8 cellular contexts compared by ENCODE assay signal in the genomic region with DNA sequence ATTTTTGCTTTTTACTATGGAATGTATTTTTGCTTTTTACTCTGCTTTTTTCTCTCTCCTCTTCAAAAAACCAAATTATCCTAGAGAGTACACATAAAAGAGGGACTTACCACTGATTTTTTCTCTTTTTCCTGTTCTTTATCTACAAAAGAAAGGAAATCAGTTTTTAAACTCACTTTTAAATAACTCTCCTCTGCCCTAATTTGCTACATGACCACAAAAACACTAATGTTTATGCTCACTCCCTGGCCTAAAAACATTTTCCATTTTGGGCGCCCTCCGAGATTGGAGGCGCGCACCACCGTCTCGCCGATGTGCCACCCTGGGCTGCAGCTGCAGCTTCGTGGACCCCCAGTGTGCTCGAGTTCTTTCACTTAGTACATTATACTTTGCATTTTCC. TPM values are rescaled to one million over a fixed set of nuclear protein-coding genes. Genes with fewer than 3 reads are reported as not detected.
DNase-seq lines count a peak whose midpoint lies in the region; TF ChIP-seq lines count a peak whose summit lies in the region.

No MANE protein-coding gene starts in this region.

- no TSS peak for BruUV-seq in OCI-LY7 (replicated peaks; lab: Mats Ljungman, UMichigan)

- DNase-seq in OCI-LY7 (ENCODE audit: low spot score) (no peak), endodermal cell (no peak), neuronal stem cell (ENCODE audit: low spot score) (no peak), mesenteric fat pad (ENCODE audit: low spot score) (no peak), NCI-H524 (lab: John Stamatoyannopoulos, UW) (no peak), SW480 (ENCODE audit: low spot score) (no peak)
- DNase-seq in activated CD4-positive, alpha-beta T cell treated with anti-CD3 and anti-CD28 coated beads, Interleukin-2, amount 50 U/mL, for 1 hour: no peak

- 94 to 99% methylated on average over 9 of the region's 9 CpGs for WGBS in endodermal cell (ENCODE audit: insufficient coverage in 1 of 2, insufficient read length in 1 of 2), 2 experiments
- no CpG with 5 or more reads among the region's 9 CpGs for WGBS in neuronal stem cell (ENCODE audit: extremely low coverage in 2 of 2, insufficient read length in 2 of 2, insufficient replicate concordance in 1 of 2), 2 donors

- H3K18ac ChIP-seq in neuronal stem cell (ENCODE audit: low read length): peak overlapping the region; percentile 90

- peak overlapping the region; percentile 95 for H3K4me2 ChIP-seq in BLaER1
- peak overlapping the region; percentile 78 for H3K4me2 ChIP-seq in OCI-LY7 (ENCODE audit: low read length)
- no peak overlapping the region for H3K4me2 ChIP-seq in neuronal stem cell (ENCODE audit: insufficient read depth, low read length, poor library complexity, severe bottlenecking)

- peak overlapping the region; percentile 72 for H3K27ac Mint-ChIP-seq in endodermal cell

- TF ChIP-seq CTCF in OCI-LY7 (conservative IDR thresholded peaks at IDR 0.05; ENCODE audit: low read length): no peak
- TF ChIP-seq CTCF in endodermal cell (conservative IDR thresholded peaks at IDR 0.05): no peak

- H2AFZ ChIP-seq in OCI-LY7 (ENCODE audit: low read length): peak overlapping the region; percentile 77; the same call in 1 of the 2 replicates
- peak overlapping the region; percentile 94 for H2AFZ ChIP-seq in neuronal stem cell (ENCODE audit: low read length)

- H3K79me2 ChIP-seq in OCI-LY7 (ENCODE audit: insufficient read depth, low read depth, low read length): peaks cover 12% of the 10 kb centered on the region

- POLR2A ChIA-PET in OCI-LY7 (lab: Charles Lee): interaction anchor here (0.5 to 1.6 kb wide), 3 partner anchors 10 to 33 kb away, joined by 3 to 4 read pairs (median 4); no protein-coding TSS in a partner anchor

- peaks cover 12% of the 10 kb centered on the region for H3K27me3 Mint-ChIP-seq in endodermal cell (ENCODE audit: insufficient read depth)

- no peak overlapping the region for H3K14ac ChIP-seq in neuronal stem cell (ENCODE audit: low read length)

- H2BK120ac ChIP-seq in neuronal stem cell (ENCODE audit: low read depth, low read length): no peak overlapping the region

- intact Hi-C loops in OCI-LY7 (cut with micrococcal nuclease; ENCODE audit: unreplicated experiment): no loop called here

- H3K9me3 Mint-ChIP-seq in endodermal cell: peaks cover 4% of the 10 kb centered on the region

- H3K27ac ChIP-seq in BLaER1 (peak overlapping the region; percentile 98), OCI-LY7 (ENCODE audit: low read depth, low read length, poor library complexity, severe bottlenecking) (no peak overlapping the region), endodermal cell (ENCODE audit: low read depth, low read length) (no peak overlapping the region), neuronal stem cell (replicated peaks; ENCODE audit: low read length) (no peak overlapping the region)

- H4K8ac ChIP-seq in neuronal stem cell (ENCODE audit: low read depth, low read length): no peak overlapping the region

- no peak overlapping the region for H3K4ac ChIP-seq in neuronal stem cell (ENCODE audit: low read length)

- H3K27me3 ChIP-seq in BLaER1 (no peaks in the 10 kb centered on the region), endodermal cell (ENCODE audit: control insufficient read depth, insufficient read depth, low read length, poor library complexity, severe bottlenecking) (no peaks in the 10 kb centered on the region), neuronal stem cell (ENCODE audit: control insufficient read depth in 3 of 3, insufficient read depth in 3 of 3, low read depth in 1 of 3, low read length in 3 of 3) (no peaks in the 10 kb centered on the region)

- H3K4me1 Mint-ChIP-seq in endodermal cell: peaks cover 22% of the 10 kb centered on the region

- CTCF ChIA-PET in OCI-LY7 (lab: Charles Lee; ENCODE audit: unreplicated experiment): no interaction called here

- H2BK15ac ChIP-seq in neuronal stem cell (ENCODE audit: low read length): no peak overlapping the region

- no peaks in the 10 kb centered on the region for H3K79me1 ChIP-seq in neuronal stem cell (ENCODE audit: low read depth, low read length)

- H4K20me1 ChIP-seq in BLaER1: no peaks in the 10 kb centered on the region
- H4K20me1 ChIP-seq in OCI-LY7 (ENCODE audit: insufficient read depth, low read length): peaks cover 8% of the 10 kb centered on the region; the same call in 1 of the 2 replicates

- H2BK12ac ChIP-seq in neuronal stem cell (ENCODE audit: low read length): no peak overlapping the region

- H3K4me3 Mint-ChIP-seq in endodermal cell: peak overlapping the region; percentile 60

- H2BK5ac ChIP-seq in neuronal stem cell (ENCODE audit: low read length): no peak overlapping the region

- no peak overlapping the region for H3K23ac ChIP-seq in neuronal stem cell (ENCODE audit: low read depth, low read length, poor library complexity)

- H3K4me3 ChIP-seq in BLaER1 (peak overlapping the region; percentile 71), OCI-LY7 (ENCODE audit: low read depth, low read length, poor library complexity, severe bottlenecking) (peak overlapping the region; percentile 56), endodermal cell (ENCODE audit: low read length) (peak overlapping the region; percentile 73), neuronal stem cell (ENCODE audit: low read length in 2 of 2) (peak overlapping the region in 1 of 2 donors; percentile 58)

- no peaks in the 10 kb centered on the region for H3K36me3 Mint-ChIP-seq in endodermal cell (ENCODE audit: low read depth)

- H2AK5ac ChIP-seq in neuronal stem cell (ENCODE audit: low read depth, low read length): no peak overlapping the region

- H3K4me1 ChIP-seq in BLaER1 (peaks cover 85% of the 10 kb centered on the region), OCI-LY7 (ENCODE audit: insufficient read depth, low read length, poor library complexity, severe bottlenecking) (peaks cover 63% of the 10 kb centered on the region), endodermal cell (ENCODE audit: control insufficient read depth, insufficient read depth, low read length) (peaks cover 4% of the 10 kb centered on the region), neuronal stem cell (ENCODE audit: control insufficient read depth in 2 of 2, insufficient read depth in 1 of 2, low read depth in 1 of 2, low read length in 2 of 2) (peaks cover 8 to 11% of the 10 kb centered on the region in 2 donors)

- H3K9me3 ChIP-seq in BLaER1: no peaks in the 10 kb centered on the region
- H3K9me3 ChIP-seq in OCI-LY7 (ENCODE audit: low read length): no peaks in the 10 kb centered on the region
- H3K9me3 ChIP-seq in endodermal cell (ENCODE audit: control insufficient read depth, low read length): no peaks in the 10 kb centered on the region
- peaks cover 3 to 8% of the 10 kb centered on the region in 2 donors for H3K9me3 ChIP-seq in neuronal stem cell (replicated peaks in 1 of 2; ENCODE audit: control insufficient read depth in 2 of 2, insufficient read depth in 1 of 2, low read depth in 1 of 2, low read length in 2 of 2)

- H3K36me3 ChIP-seq in BLaER1: no peaks in the 10 kb centered on the region
- H3K36me3 ChIP-seq in OCI-LY7 (ENCODE audit: insufficient read depth, low read length): peaks cover 3% of the 10 kb centered on the region; the same call in 1 of the 2 replicates
- H3K36me3 ChIP-seq in endodermal cell (ENCODE audit: control insufficient read depth, insufficient read depth, low read length): no peaks in the 10 kb centered on the region
- peaks cover 0 to 7% of the 10 kb centered on the region in 2 donors for H3K36me3 ChIP-seq in neuronal stem cell (replicated peaks in 1 of 2; ENCODE audit: control insufficient read depth in 2 of 2, insufficient read depth in 2 of 2, low read length in 2 of 2)

- H3K9me2 ChIP-seq in OCI-LY7 (ENCODE audit: insufficient read depth, low read length): no peaks in the 10 kb centered on the region

- H3K9ac ChIP-seq in BLaER1 (peak overlapping the region; percentile 93), endodermal cell (ENCODE audit: extremely low read depth, low read length, poor library complexity, severe bottlenecking) (no peak overlapping the region), neuronal stem cell (ENCODE audit: low read depth, low read length, poor library complexity) (no peak overlapping the region)

- H4K91ac ChIP-seq in neuronal stem cell (ENCODE audit: low read depth, low read length, poor library complexity): no peak overlapping the region

RNA-seq across cellular contexts. Expression of a gene that starts 1.1 kb away (rescaled TPM):
- 0.06 and 0.08 TPM in 2 replicates for total RNA-seq in OCI-LY7 (2014; rRNA removed; shearing (Covaris generic))
- total RNA-seq in OCI-LY7 (2022) (1.9 and 2.4 TPM in 2 replicates), endodermal cell (10 to 100 TPM in 1 of 2 donors, 1 to 10 TPM in 1; 7.9 to 11.5 TPM), mesenteric fat pad (58.3 TPM)
- polyA plus RNA-seq in endodermal cell (2013, experiment 1 of 2): 11.3 TPM
- polyA plus RNA-seq in endodermal cell (2013, experiment 2 of 2): 10.2 TPM
- 3.4 TPM for polyA plus RNA-seq in neuronal stem cell (2013, experiment 1 of 2)
- 3.4 TPM for polyA plus RNA-seq in neuronal stem cell (2013, experiment 2 of 2)

RNA-seq across cellular contexts. Expression of a gene that starts 3.5 kb away (rescaled TPM):
- 56.6 and 58.3 TPM in 2 replicates for total RNA-seq in OCI-LY7 (2014; rRNA removed; shearing (Covaris generic))
- total RNA-seq in OCI-LY7 (2022) (98.7 and 109 TPM in 2 replicates), endodermal cell (10 to 100 TPM; 22.5 to 40.7 TPM), mesenteric fat pad (41.6 TPM)
- 38.0 TPM for polyA plus RNA-seq in endodermal cell (2013, experiment 1 of 2)
- 36.9 TPM for polyA plus RNA-seq in endodermal cell (2013, experiment 2 of 2)
- polyA plus RNA-seq in neuronal stem cell (2013, experiment 1 of 2): 37.5 TPM
- polyA plus RNA-seq in neuronal stem cell (2013, experiment 2 of 2): 41.1 TPM

RNA-seq across cellular contexts. Expression of a gene that starts 17.4 kb away (rescaled TPM):
- total RNA-seq in OCI-LY7 (2014; rRNA removed; shearing (Covaris generic)): 3.8 and 8.5 TPM in 2 replicates
- total RNA-seq in OCI-LY7 (2022): 10.6 and 10.7 TPM in 2 replicates
- total RNA-seq in endodermal cell: 1 to 10 TPM; 3.8 to 5.3 TPM
- 4.9 TPM for polyA plus RNA-seq in endodermal cell (2013, experiment 1 of 2)
- 3.4 TPM for polyA plus RNA-seq in endodermal cell (2013, experiment 2 of 2)
- polyA plus RNA-seq in neuronal stem cell (2013, experiment 1 of 2): 3.8 TPM
- 4.4 TPM for polyA plus RNA-seq in neuronal stem cell (2013, experiment 2 of 2)
- total RNA-seq in mesenteric fat pad: 6.4 TPM

RNA-seq across cellular contexts. Expression of a gene that starts 30.4 kb away (rescaled TPM):
- 0.19 TPM in 1 of 2 replicates, not detected in the other for total RNA-seq in OCI-LY7 (2014; rRNA removed; shearing (Covaris generic))
- total RNA-seq in OCI-LY7 (2022) (0.91 TPM in 1 of 2 replicates, not detected in the other), endodermal cell (not detected), mesenteric fat pad (1.00 TPM)
- not detected for polyA plus RNA-seq in endodermal cell (2013, experiment 1 of 2)
- not detected for polyA plus RNA-seq in endodermal cell (2013, experiment 2 of 2)
- 0.20 TPM for polyA plus RNA-seq in neuronal stem cell (2013, experiment 1 of 2)
- 0.08 TPM for polyA plus RNA-seq in neuronal stem cell (2013, experiment 2 of 2)

RNA-seq across cellular contexts. Expression of a gene that starts 55.6 kb away (rescaled TPM):
- 5.0 and 5.3 TPM in 2 replicates for total RNA-seq in OCI-LY7 (2014; rRNA removed; shearing (Covaris generic))
- total RNA-seq in OCI-LY7 (2022) (27.5 and 30.4 TPM in 2 replicates), endodermal cell (10 to 100 TPM; 44.2 to 48.5 TPM), mesenteric fat pad (48.1 TPM)
- polyA plus RNA-seq in endodermal cell (2013, experiment 1 of 2): 66.9 TPM
- polyA plus RNA-seq in endodermal cell (2013, experiment 2 of 2): 60.5 TPM
- polyA plus RNA-seq in neuronal stem cell (2013, experiment 1 of 2): 92.9 TPM
- polyA plus RNA-seq in neuronal stem cell (2013, experiment 2 of 2): 91.8 TPM
